Comparison of ENCODE assay signal across 19 cellular contexts in the genomic region with DNA sequence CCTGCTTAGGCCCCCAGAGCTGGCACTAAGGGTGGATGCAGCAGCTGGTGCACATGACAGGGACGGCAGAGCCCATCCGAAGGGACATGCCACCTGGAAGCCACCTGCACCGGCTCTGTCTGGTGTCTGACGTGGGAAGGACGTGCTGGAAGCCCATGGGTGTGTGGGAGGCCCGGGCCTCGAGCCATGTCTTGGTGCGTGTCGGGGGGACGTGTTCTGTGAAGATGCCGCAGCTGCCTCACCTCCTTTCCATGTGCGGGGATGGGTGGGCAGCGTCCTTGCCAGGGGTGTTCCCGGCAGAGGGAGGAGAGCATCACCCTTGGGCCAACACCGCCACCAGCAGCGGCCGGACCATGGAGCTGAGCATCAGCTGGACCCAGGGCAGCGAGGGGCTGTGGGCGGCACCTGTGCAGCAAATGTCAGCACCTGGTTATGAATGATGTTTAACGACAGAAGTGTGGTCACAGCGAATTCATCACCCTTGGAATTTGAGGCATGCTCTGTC. TPM values are rescaled to one million over a fixed set of nuclear protein-coding genes. Genes with fewer than 3 reads are reported as not detected.
DNase-seq lines count a peak whose midpoint lies in the region; ATAC-seq and TF ChIP-seq lines count a peak whose summit lies in the region.
"Had no signal": no experiment of that assay in that cellular context is flagged by ENCODE, and none has a peak within 500 bp of the region (broad histone marks: within the 10 kb centered on the region; RNA-seq: fewer than 3 reads in every experiment).

No MANE protein-coding gene starts in this region.

- H3K27ac ChIP-seq in heart right ventricle (peak overlapping the region; percentile 88 to 97 (median 90)), right atrium auricular region (peak overlapping the region; percentile 80 to 88), psoas muscle (peak overlapping the region; percentile 71)
- H3K27ac ChIP-seq: neutrophil had no signal

- H3K9me3 ChIP-seq in heart right ventricle (peaks cover 0 to 2% (median 0%) of the 10 kb centered on the region in 11 donors), right atrium auricular region (no peaks in the 10 kb centered on the region), psoas muscle (no peaks in the 10 kb centered on the region)
- H3K9me3 ChIP-seq: neutrophil, uterus had no signal

- H3K27me3 ChIP-seq in heart right ventricle (no peaks in the 10 kb centered on the region), right atrium auricular region (no peaks in the 10 kb centered on the region), psoas muscle (ENCODE audit: insufficient read depth in 3 of 3, low read length in 2 of 3) (peaks cover 0 to 40% (median 7%) of the 10 kb centered on the region in 3 donors)
- H3K27me3 ChIP-seq: uterus had no signal

- no peaks in the 10 kb centered on the region for H3K9me3 Mint-ChIP-seq in stimulated activated effector memory CD8-positive, alpha-beta T cell treated with anti-CD3 and anti-CD28 coated beads, Interleukin-12 subunit alpha, Interleukin-12 subunit beta, amount 100 ng/mL, for 72 hours
- H3K9me3 Mint-ChIP-seq: GM23338 had no signal

- H3K4me1 Mint-ChIP-seq in stimulated activated effector memory CD8-positive, alpha-beta T cell treated with anti-CD3 and anti-CD28 coated beads, Interleukin-12 subunit alpha, Interleukin-12 subunit beta, amount 100 ng/mL, for 72 hours: no peaks in the 10 kb centered on the region

- peak in 1 of 2 donors; percentile 20 for DNase-seq in heart right ventricle
- DNase-seq in left ventricle myocardium superior: no peak
- no peak for DNase-seq in right atrium auricular region (ENCODE audit: low spot score)
- DNase-seq in psoas muscle: peak in 1 of 2 donors; percentile 54
- DNase-seq in stimulated activated effector memory CD8-positive, alpha-beta T cell treated with anti-CD3 and anti-CD28 coated beads, Interleukin-12 subunit alpha, Interleukin-12 subunit beta, amount 100 ng/mL, for 72 hours (ENCODE audit: low spot score in 2 of 2): no peak
- no peak for DNase-seq in activated CD8-positive, alpha-beta memory T cell treated with anti-CD3 and anti-CD28 coated beads, Interleukin-2, amount 50 U/mL, for 48 hours
- DNase-seq in NCI-H1930 (lab: John Stamatoyannopoulos, UW): no peak
- DNase-seq in NCI-H226: no peak
- DNase-seq: activated CD4-positive, alpha-beta T cell treated with anti-CD3 and anti-CD28 coated beads for 48 hours; activated T-cell treated with anti-CD3 and anti-CD28 coated beads, Interleukin-2, amount 50 U/mL, for 48 hours; Calu3; NCI-H1105; NCI-H774; PC-3; small intestine had no signal

- H3K4me3 Mint-ChIP-seq in stimulated activated effector memory CD8-positive, alpha-beta T cell treated with anti-CD3 and anti-CD28 coated beads, Interleukin-12 subunit alpha, Interleukin-12 subunit beta, amount 100 ng/mL, for 72 hours: no peak overlapping the region
- H3K4me3 Mint-ChIP-seq: GM23338 had no signal

- ATAC-seq in heart right ventricle (no peak), left ventricle myocardium superior (no peak), psoas muscle (no peak)
- ATAC-seq in stimulated activated effector memory CD8-positive, alpha-beta T cell treated with anti-CD3 and anti-CD28 coated beads, Interleukin-12 subunit alpha, Interleukin-12 subunit beta, amount 100 ng/mL, for 72 hours: no peak
- ATAC-seq: GM12878, PC-3 had no signal

- H3K4me1 ChIP-seq in heart right ventricle (peaks cover 28 to 71% (median 55%) of the 10 kb centered on the region in 9 donors), right atrium auricular region (peaks cover 0 to 70% of the 10 kb centered on the region in 2 donors), psoas muscle (peaks cover 11% of the 10 kb centered on the region)

- H3K36me3 Mint-ChIP-seq in stimulated activated effector memory CD8-positive, alpha-beta T cell treated with anti-CD3 and anti-CD28 coated beads, Interleukin-12 subunit alpha, Interleukin-12 subunit beta, amount 100 ng/mL, for 72 hours: no peaks in the 10 kb centered on the region

- WGBS in heart right ventricle, 2 donors: 89 to 90% methylated on average over 21 of the region's 21 CpGs
- 68 to 73% (median 69%) methylated on average over 21 of the region's 21 CpGs for WGBS in psoas muscle, 3 donors

- H3K27ac Mint-ChIP-seq in stimulated activated effector memory CD8-positive, alpha-beta T cell treated with anti-CD3 and anti-CD28 coated beads, Interleukin-12 subunit alpha, Interleukin-12 subunit beta, amount 100 ng/mL, for 72 hours: no peak overlapping the region
- H3K27ac Mint-ChIP-seq: GM23338 had no signal

- no peak overlapping the region for H3K4me3 ChIP-seq in heart right ventricle
- no peak overlapping the region for H3K4me3 ChIP-seq in right atrium auricular region
- no peak overlapping the region for H3K4me3 ChIP-seq in psoas muscle
- H3K4me3 ChIP-seq: GM12878, GM23338, uterus had no signal

- TF ChIP-seq CTCF in heart right ventricle (IDR thresholded peaks at IDR 0.05) (no peak), right atrium auricular region (IDR thresholded peaks at IDR 0.05) (no peak), psoas muscle (IDR thresholded peaks at IDR 0.05) (no peak)

- H3K36me3 ChIP-seq in heart right ventricle (no peaks in the 10 kb centered on the region), right atrium auricular region (no peaks in the 10 kb centered on the region), psoas muscle (ENCODE audit: insufficient read depth in 1 of 2, low read depth in 1 of 2) (no peaks in the 10 kb centered on the region)
- H3K36me3 ChIP-seq: neutrophil, uterus had no signal

- intact Hi-C loops in heart right ventricle (cut with DNase I) (loop anchor here in 4 of 10 donors (2.0 to 10.0 kb wide), 4 partner anchors 52 to 62 kb away; no protein-coding TSS in a partner anchor), left ventricle myocardium superior (cut with micrococcal nuclease) (no loop called here), psoas muscle (cut with DNase I) (no loop called here)

RNA-seq across cellular contexts. Expression of gene POFUT2, which starts 15.5 kb away (rescaled TPM):
- total RNA-seq in heart right ventricle (10 to 100 TPM; 12.7 to 20.4 (median 16.3) TPM), left ventricle myocardium superior (15.7 TPM), right atrium auricular region (10 to 100 TPM in 1 of 2 donors, 1 to 10 TPM in 1; 5.8 to 12.0 TPM), psoas muscle (10 to 100 TPM in 2 of 4 donors, 1 to 10 TPM in 2; 5.6 to 13.9 (median 9.4) TPM)
- polyA plus RNA-seq in heart right ventricle (10 to 100 TPM; 18.9 to 20.6 TPM), psoas muscle (10 to 100 TPM in 2 of 3 donors, 1 to 10 TPM in 1; 8.3 to 13.1 (median 10.8) TPM)
